ENCODE assay signal across 1 cellular context in genomic region chr7:155568961-155569360, GRCh38.
TF ChIP-seq lines count a peak whose summit lies in the region.

No MANE protein-coding gene starts in this region.

TF ChIP-seq in GM23338, 12 proteins besides CTCF, POLR2A, EP300 and RAD21 (continued from another document):
- TF ChIP-seq ZNF462 (CRISPR knock-in tag; IDR thresholded peaks at IDR 0.05) (no peak), EZH2phosphoT487 (IDR thresholded peaks at IDR 0.05; ENCODE audit: unreplicated experiment) (no peak)
